Comparison of ENCODE assay signal across 28 cellular contexts in the genomic region with DNA sequence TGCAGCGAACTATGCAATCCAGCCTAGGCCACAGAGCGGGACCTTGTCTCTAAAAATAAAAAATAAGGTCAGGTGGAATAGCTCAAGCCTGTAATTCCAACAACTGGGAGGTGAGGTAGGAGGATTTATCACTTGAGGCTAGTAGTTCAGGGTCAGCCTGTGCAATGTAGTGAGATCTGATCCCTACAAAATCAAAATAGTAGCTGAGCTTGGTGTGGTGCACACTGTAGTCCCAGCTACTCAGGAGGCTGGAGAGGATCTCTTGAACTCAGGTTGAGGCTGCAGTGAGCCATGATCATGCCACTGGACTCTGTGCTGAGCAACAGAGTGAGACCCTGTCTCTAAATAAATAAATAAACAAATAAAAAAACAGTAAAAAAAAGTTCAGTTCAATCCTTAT.
"Had no signal": no experiment of that assay in that cellular context is flagged by ENCODE, and none has a peak within 500 bp of the region (broad histone marks: within the 10 kb centered on the region; RNA-seq: fewer than 3 reads in every experiment).

No MANE protein-coding gene starts in this region.

- H3K27ac Mint-ChIP-seq: activated CD4-positive, alpha-beta memory T cell treated with anti-CD3 and anti-CD28 coated beads for 36 hours; activated CD4-positive, alpha-beta T cell treated with anti-CD3 and anti-CD28 coated beads, Interleukin-2, amount 10 ng/mL, durations not matched to agents 7 days and 5 days; activated naive CD4-positive, alpha-beta T cell treated with anti-CD3 and anti-CD28 coated beads, Interleukin-2, amount 10 ng/mL, durations not matched to agents 7 days and 5 days; activated naive CD8-positive, alpha-beta T cell treated with anti-CD3 and anti-CD28 coated beads, Interleukin-2, amount 10 ng/mL, durations not matched to agents 7 days and 5 days; activated T-helper 1 cell treated with anti-CD3 and anti-CD28 coated beads, Interleukin-12 subunit alpha, Interleukin-12 subunit beta, Interleukin-2, Interleukin-4 antibody, amounts not matched to agents 30 ng/mL and 10 ng/mL and 1 ng/mL, durations not matched to agents 14 hours and 24 hours and 36 hours; T-helper 1 cell treated with Interleukin-12 subunit alpha and Interleukin-12 subunit beta and Interleukin-4 antibody, amounts not matched to agents 30 μg/mL and 1 μg/mL, for 36 hours; T-helper 2 cell treated with Interferon-gamma antibody and Interleukin-4, amounts not matched to agents 5 μg/mL and 100 μg/mL, for 36 hours; WTC11 had no signal

- H3K9me3 ChIP-seq: ascending aorta, SJCRH30 had no signal

- H3K27ac ChIP-seq: ascending aorta, SJCRH30, SK-N-MC had no signal

- ATAC-seq: activated CD4-positive, alpha-beta T cell treated with anti-CD3 and anti-CD28 coated beads for 36 hours; activated CD4-positive, CD25-positive, alpha-beta regulatory T cell treated with anti-CD3 and anti-CD28 coated beads, Interleukin-2, amount 50 U/mL, for 24 hours; activated T-cell treated with anti-CD3 and anti-CD28 coated beads, Interleukin-2, amount 50 U/mL, for 4 hours; Panc1; WTC11 had no signal

- DNase-seq: activated CD4-positive, alpha-beta memory T cell treated with anti-CD3 and anti-CD28 coated beads for 36 hours; activated CD4-positive, alpha-beta T cell treated with anti-CD3 and anti-CD28 coated beads for 36 hours; activated CD4-positive, alpha-beta T cell treated with anti-CD3 and anti-CD28 coated beads, Interleukin-2, amount 10 ng/mL, durations not matched to agents 7 days and 5 days; activated CD8-positive, alpha-beta memory T cell treated with anti-CD3 and anti-CD28 coated beads, Interleukin-2, amount 50 U/mL, for 4 hours; activated naive CD4-positive, alpha-beta T cell treated with anti-CD3 and anti-CD28 coated beads, Interleukin-2, amount 10 ng/mL, durations not matched to agents 7 days and 5 days; activated naive CD8-positive, alpha-beta T cell treated with anti-CD3 and anti-CD28 coated beads, Interleukin-2, amount 10 ng/mL, durations not matched to agents 7 days and 5 days; activated T-cell treated with anti-CD3 and anti-CD28 coated beads for 4 hours; activated T-cell treated with anti-CD3 and anti-CD28 coated beads, Interleukin-2, amount 50 U/mL, for 4 hours; amygdala; NCI-H1048; NCI-H1105 treated with DMSO at 0.1 percent for 48 hours; NCI-H1436; NCI-H1694; NCI-H1930; NCI-H2081 treated with DMSO at 0.1 percent for 48 hours; NCI-H226; NCI-H446 treated with DMSO at 0.1 percent for 48 hours; NCI-H524 treated with DMSO at 0.1 percent for 48 hours; SHP77; SJCRH30 had no signal

- H3K27me3 Mint-ChIP-seq: activated CD4-positive, alpha-beta memory T cell treated with anti-CD3 and anti-CD28 coated beads for 36 hours; activated CD4-positive, alpha-beta T cell treated with anti-CD3 and anti-CD28 coated beads for 36 hours; activated CD4-positive, alpha-beta T cell treated with anti-CD3 and anti-CD28 coated beads, Interleukin-2, amount 10 ng/mL, durations not matched to agents 7 days and 5 days; activated naive CD4-positive, alpha-beta T cell treated with anti-CD3 and anti-CD28 coated beads, Interleukin-2, amount 10 ng/mL, durations not matched to agents 7 days and 5 days; activated naive CD8-positive, alpha-beta T cell treated with anti-CD3 and anti-CD28 coated beads, Interleukin-2, amount 10 ng/mL, durations not matched to agents 7 days and 5 days had no signal

- H3K27me3 ChIP-seq: ascending aorta, SJCRH30 had no signal

- H3K36me3 ChIP-seq: ascending aorta had no signal

- H3K4me3 ChIP-seq: ascending aorta, SJCRH30, SK-N-MC had no signal

- H3K4me3 Mint-ChIP-seq: activated CD4-positive, alpha-beta memory T cell treated with anti-CD3 and anti-CD28 coated beads for 36 hours; activated CD4-positive, alpha-beta T cell treated with anti-CD3 and anti-CD28 coated beads for 36 hours; activated CD4-positive, alpha-beta T cell treated with anti-CD3 and anti-CD28 coated beads, Interleukin-2, amount 10 ng/mL, durations not matched to agents 7 days and 5 days; activated naive CD4-positive, alpha-beta T cell treated with anti-CD3 and anti-CD28 coated beads, Interleukin-2, amount 10 ng/mL, durations not matched to agents 7 days and 5 days; activated naive CD8-positive, alpha-beta T cell treated with anti-CD3 and anti-CD28 coated beads, Interleukin-2, amount 10 ng/mL, durations not matched to agents 7 days and 5 days; activated T-cell treated with anti-CD3 and anti-CD28 coated beads, Interleukin-2, amount 50 U/mL, for 4 hours; activated T-helper 1 cell treated with anti-CD3 and anti-CD28 coated beads, Interleukin-12 subunit alpha, Interleukin-12 subunit beta, Interleukin-2, Interleukin-4 antibody, amounts not matched to agents 30 ng/mL and 10 ng/mL and 1 ng/mL, durations not matched to agents 14 hours and 24 hours and 36 hours; T-helper 1 cell treated with Interleukin-12 subunit alpha and Interleukin-12 subunit beta and Interleukin-4 antibody, amounts not matched to agents 30 μg/mL and 1 μg/mL, for 36 hours; T-helper 2 cell treated with Interferon-gamma antibody and Interleukin-4, amounts not matched to agents 5 μg/mL and 100 μg/mL, for 36 hours; WTC11 had no signal

- H3K9me3 Mint-ChIP-seq: activated CD4-positive, alpha-beta memory T cell treated with anti-CD3 and anti-CD28 coated beads for 36 hours; activated CD4-positive, alpha-beta T cell treated with anti-CD3 and anti-CD28 coated beads, Interleukin-2, amount 10 ng/mL, durations not matched to agents 7 days and 5 days; activated naive CD4-positive, alpha-beta T cell treated with anti-CD3 and anti-CD28 coated beads, Interleukin-2, amount 10 ng/mL, durations not matched to agents 7 days and 5 days; activated naive CD8-positive, alpha-beta T cell treated with anti-CD3 and anti-CD28 coated beads, Interleukin-2, amount 10 ng/mL, durations not matched to agents 7 days and 5 days; activated T-cell treated with anti-CD3 and anti-CD28 coated beads, Interleukin-2, amount 50 U/mL, for 4 hours; activated T-helper 1 cell treated with anti-CD3 and anti-CD28 coated beads, Interleukin-12 subunit alpha, Interleukin-12 subunit beta, Interleukin-2, Interleukin-4 antibody, amounts not matched to agents 30 ng/mL and 10 ng/mL and 1 ng/mL, durations not matched to agents 14 hours and 24 hours and 36 hours; T-helper 1 cell treated with Interleukin-12 subunit alpha and Interleukin-12 subunit beta and Interleukin-4 antibody, amounts not matched to agents 30 μg/mL and 1 μg/mL, for 36 hours; T-helper 2 cell treated with Interferon-gamma antibody and Interleukin-4, amounts not matched to agents 5 μg/mL and 100 μg/mL, for 36 hours; WTC11 had no signal

- H3K36me3 Mint-ChIP-seq: activated CD4-positive, alpha-beta memory T cell treated with anti-CD3 and anti-CD28 coated beads for 36 hours; WTC11 had no signal
